8 cellular contexts compared by ENCODE assay signal in genomic region chr2:54103454-54104314, GRCh38. TPM values are rescaled to one million over a fixed set of nuclear protein-coding genes. Genes with fewer than 3 reads are reported as not detected.
A peak's percentile ranks its signal among the peaks of the same experiment; 100 is the strongest.
DNase-seq lines count a peak whose midpoint lies in the region; ATAC-seq and TF ChIP-seq lines count a peak whose summit lies in the region.

No MANE protein-coding gene starts in this region.

- H3K4me1 ChIP-seq in DOHH2 (ENCODE audit: control insufficient read depth, low read length) (peaks cover 97% of the 10 kb centered on the region), foreskin keratinocyte (peaks cover 5% of the 10 kb centered on the region), ovary (ENCODE audit: insufficient read depth) (no peaks in the 10 kb centered on the region)

- H4K20me1 ChIP-seq in DOHH2 (ENCODE audit: control insufficient read depth, insufficient read depth, low read depth, low read length) = no peaks in the 10 kb centered on the region

- TF ChIP-seq RAD21 in Ishikawa (IDR thresholded peaks at IDR 0.05; ENCODE audit: low read depth) = 0 out of 2 replicates have a peak, but pooled peaks have one; percentile 4

- peak overlapping the region; percentile 85 for H3K4me2 ChIP-seq in DOHH2 (ENCODE audit: low read length)

- H3F3A ChIP-seq in DOHH2 (ENCODE audit: control insufficient read depth, insufficient read depth) = peaks cover 23% of the 10 kb centered on the region

- H3K27me3 ChIP-seq in DOHH2 (ENCODE audit: control insufficient read depth, low read length) = no peaks in the 10 kb centered on the region
- no peaks in the 10 kb centered on the region for H3K27me3 ChIP-seq in foreskin keratinocyte
- no peaks in the 10 kb centered on the region for H3K27me3 ChIP-seq in ovary

- no peak for TF ChIP-seq CTCF in DOHH2 (IDR thresholded peaks at IDR 0.05; ENCODE audit: low read depth, low read length, poor library complexity, severe bottlenecking)
- peak; percentile 30 for TF ChIP-seq CTCF in foreskin keratinocyte (conservative IDR thresholded peaks at IDR 0.05)
- no peak for TF ChIP-seq CTCF in ovary (IDR thresholded peaks at IDR 0.05)

- no peaks in the 10 kb centered on the region for H3K9me3 ChIP-seq in DOHH2 (ENCODE audit: control insufficient read depth, insufficient read depth, low read length)
- no peaks in the 10 kb centered on the region for H3K9me3 ChIP-seq in ovary

- H3K36me3 ChIP-seq in DOHH2 (ENCODE audit: control insufficient read depth, low read length) = peaks cover 8% of the 10 kb centered on the region
- no peaks in the 10 kb centered on the region for H3K36me3 ChIP-seq in ovary

- TF ChIP-seq POLR2A in ovary (IDR thresholded peaks at IDR 0.05) = no peak

- DNase-seq in activated CD4-positive, alpha-beta T cell treated with anti-CD3 and anti-CD28 coated beads for 1 hour = peak; percentile 13
- peak; percentile 71 to 87 for DNase-seq in foreskin keratinocyte
- DNase-seq in stimulated activated CD4-positive, alpha-beta T cell treated with anti-CD3 and anti-CD28 coated beads, Interleukin-4, amount 100 ng/mL, for 1 hour = peak; percentile 7
- no peak for DNase-seq in DMS79 treated with DMSO at 0.1 percent for 48 hours (lab: John Stamatoyannopoulos, UW)
- DNase-seq in ovary = no peak

- intact Hi-C loops in ovary (cut with DNase I) = loop anchor here in 1 of 4 donors (10.0 kb wide), 2 partner anchors 601 to 731 kb away; no protein-coding TSS in a partner anchor

- 38 to 44% (median 38%) methylated on average over 3 of the region's 3 CpGs for WGBS in ovary, 3 donors

- H3K4me3 ChIP-seq in DOHH2 (ENCODE audit: low read length) (peak overlapping the region; percentile 58), ovary (no peak overlapping the region)

- ATAC-seq in GM21390 (IDR thresholded peaks at IDR 0.05; ENCODE audit: unreplicated experiment) (peak; percentile 56), foreskin keratinocyte (peak; percentile 91)

- TF ChIP-seq EP300 in Ishikawa (IDR thresholded peaks at IDR 0.05; ENCODE audit: borderline replicate concordance) (no peak), ovary (IDR thresholded peaks at IDR 0.05) (no peak)

- no peaks in the 10 kb centered on the region for H3K79me2 ChIP-seq in DOHH2 (ENCODE audit: control insufficient read depth, low read length)

- H3K27ac ChIP-seq in DOHH2 (ENCODE audit: low read depth, low read length) = peak overlapping the region; percentile 94
- no peak overlapping the region for H3K27ac ChIP-seq in foreskin keratinocyte
- no peak overlapping the region for H3K27ac ChIP-seq in ovary

- H3K9me2 ChIP-seq in DOHH2 (replicated peaks; ENCODE audit: control insufficient read depth, low read length) = no peaks in the 10 kb centered on the region

TF ChIP-seq in Ishikawa, 13 proteins besides CTCF, POLR2A, EP300 and RAD21:
- no peak for TF ChIP-seq MAX (IDR thresholded peaks at IDR 0.05)
- TF ChIP-seq CREB1 (IDR thresholded peaks at IDR 0.05; ENCODE audit: low read depth) = no peak
- TF ChIP-seq EGR1 (IDR thresholded peaks at IDR 0.05) = no peak
- no peak for TF ChIP-seq NFIC (IDR thresholded peaks at IDR 0.05)
TF ChIP-seq in Ishikawa: peak in this region for 0.

RNA-seq across cellular contexts. Expression of gene ACYP2, which starts 11.7 kb away (rescaled TPM):
- total RNA-seq in foreskin keratinocyte (5.5 and 5.7 TPM in 2 replicates), ovary (10 to 100 TPM; 10.4 to 18.5 (median 12.8) TPM)
- polyA plus RNA-seq in foreskin keratinocyte (6.9 and 7.2 TPM in 2 replicates), ovary (10 to 100 TPM; 15.6 to 27.1 TPM)

Comparison
In these comparisons a context has a peak if more than half of its experiments do, and no peak if none do; other contexts are left out.
1. DNase-seq: peak in activated CD4-positive, alpha-beta T cell treated with anti-CD3 and anti-CD28 coated beads for 1 hour (single experiment), foreskin keratinocyte (2 of 2) and stimulated activated CD4-positive, alpha-beta T cell treated with anti-CD3 and anti-CD28 coated beads, Interleukin-4, amount 100 ng/mL, for 1 hour (single experiment); none in DMS79 treated with DMSO at 0.1 percent for 48 hours (single experiment) and ovary (0 of 5).